ENCODE assay signal across 16 cellular contexts in the genomic region with DNA sequence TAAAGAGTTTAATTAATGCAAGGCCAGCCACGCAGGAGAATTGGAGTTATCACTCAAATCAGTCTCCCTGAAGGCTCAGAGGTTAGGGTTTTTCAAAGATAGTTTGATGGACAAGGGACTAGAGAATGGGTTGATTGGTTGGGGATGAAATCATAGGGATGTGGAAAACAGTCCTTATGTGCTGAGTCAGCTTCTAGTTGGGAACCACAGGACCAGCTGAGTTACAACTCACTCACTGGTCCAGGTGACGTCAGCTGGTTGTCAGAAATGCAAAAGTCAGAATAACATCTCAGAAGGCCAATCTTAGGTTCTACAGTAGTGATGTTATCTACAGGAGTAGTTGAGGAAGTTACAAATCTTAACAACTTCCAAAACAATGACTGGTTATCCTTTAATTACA.
"Had no signal": no experiment of that assay in that cellular context is flagged by ENCODE, and none has a peak within 500 bp of the region (broad histone marks: within the 10 kb centered on the region; RNA-seq: fewer than 3 reads in every experiment).

No MANE protein-coding gene starts in this region.

- DNase-seq: activated gamma-delta T cell treated with Interleukin-2 at 50 U/mL for 16 hours; activated T-cell treated with anti-CD3 and anti-CD28 coated beads, Interleukin-2, amount 50 U/mL, for 1 hour; effector CD4-positive, alpha-beta T cell; erythroblast; foreskin melanocyte; left cardiac atrium; midbrain; natural killer cell; stimulated activated CD4-positive, alpha-beta T cell treated with anti-CD3 and anti-CD28 coated beads, Interleukin-12 subunit alpha, Interleukin-12 subunit beta, amount 100 ng/mL, for 4 hours; stimulated activated CD4-positive, alpha-beta T cell treated with anti-CD3 and anti-CD28 coated beads, Interleukin-4, amount 100 ng/mL, for 4 hours; stimulated activated naive CD8-positive, alpha-beta T cell treated with anti-CD3 and anti-CD28 coated beads, Interleukin-15, Interleukin-2, amounts not matched to agents 100 U/mL and 50 U/mL, for 24 hours; T-helper 9 cell; upper lobe of right lung had no signal

- H3K27me3 ChIP-seq: hepatocyte, upper lobe of right lung had no signal

- H3K27ac ChIP-seq: hepatocyte, prostate gland, upper lobe of right lung had no signal

- H3K4me3 ChIP-seq: hepatocyte, prostate gland, upper lobe of right lung had no signal

- H3K4me1 ChIP-seq: prostate gland, upper lobe of right lung had no signal

- ATAC-seq: left cardiac atrium; natural killer cell; stimulated activated naive CD8-positive, alpha-beta T cell treated with anti-CD3 and anti-CD28 coated beads, Interleukin-15, Interleukin-2, amounts not matched to agents 100 U/mL and 50 U/mL, for 24 hours; upper lobe of right lung; WTC11 had no signal

- H3K9me3 ChIP-seq: prostate gland, upper lobe of right lung had no signal

- H2AFZ ChIP-seq: hepatocyte had no signal

- H3K4me2 ChIP-seq: hepatocyte had no signal

- H3K36me3 ChIP-seq: prostate gland had no signal

- H3K79me2 ChIP-seq: hepatocyte had no signal
